In genomic region chr15:56485426-56485825, GRCh38 we compare ENCODE assay signal across 2 cellular contexts. TPM values are rescaled to one million over a fixed set of nuclear protein-coding genes. Genes with fewer than 3 reads are reported as not detected.
"Had no signal": no experiment of that assay in that cellular context is flagged by ENCODE, and none has a peak within 500 bp of the region (broad histone marks: within the 10 kb centered on the region; RNA-seq: fewer than 3 reads in every experiment).

No MANE protein-coding gene starts in this region.

RNA-seq across cellular contexts. Expression of gene MNS1, which starts 20.5 kb away (rescaled TPM):
- total RNA-seq: activated T-helper 17 cell treated with anti-CD3 and anti-CD28 coated beads, Interleukin-2, amount 50 U/mL, for 72 hours; bronchial epithelial cell had no signal
